18 cellular contexts compared by ENCODE assay signal in genomic region chr7:85294176-85294575, GRCh38.
DNase-seq lines count a peak whose midpoint lies in the region; ATAC-seq, FAIRE-seq and TF ChIP-seq lines count a peak whose summit lies in the region.
"Had no signal": no experiment of that assay in that cellular context is flagged by ENCODE, and none has a peak within 500 bp of the region (broad histone marks: within the 10 kb centered on the region; RNA-seq: fewer than 3 reads in every experiment).

No MANE protein-coding gene starts in this region.

- no peak overlapping the region for H2BK12ac ChIP-seq in neuronal stem cell (ENCODE audit: low read length)

- H3K9me3 ChIP-seq in OCI-LY7 (ENCODE audit: low read length) (no peaks in the 10 kb centered on the region), neuronal stem cell (replicated peaks in 1 of 2; ENCODE audit: control insufficient read depth in 2 of 2, insufficient read depth in 1 of 2, low read depth in 1 of 2, low read length in 2 of 2) (peaks cover 0 to 4% of the 10 kb centered on the region in 2 donors), esophagus squamous epithelium (no peaks in the 10 kb centered on the region)
- H3K9me3 ChIP-seq: BLaER1, Caco-2 had no signal

- no peaks in the 10 kb centered on the region for H3K79me1 ChIP-seq in neuronal stem cell (ENCODE audit: low read depth, low read length)

- H2AFZ ChIP-seq in OCI-LY7 (ENCODE audit: low read length), result 0 out of 2 replicates have a peak overlapping the region, but pooled peaks have one; percentile 0
- H2AFZ ChIP-seq in neuronal stem cell (ENCODE audit: low read length), result peak overlapping the region; percentile 47

- no peak overlapping the region for H3K27ac ChIP-seq in OCI-LY7 (ENCODE audit: low read depth, low read length, poor library complexity, severe bottlenecking)
- H3K27ac ChIP-seq in neuronal stem cell (replicated peaks; ENCODE audit: low read length), result no peak overlapping the region
- H3K27ac ChIP-seq in esophagus squamous epithelium, result no peak overlapping the region
- H3K27ac ChIP-seq: BLaER1, C4-2B had no signal

- H3K4me1 ChIP-seq in OCI-LY7 (ENCODE audit: insufficient read depth, low read length, poor library complexity, severe bottlenecking) (peaks cover 23% of the 10 kb centered on the region), neuronal stem cell (ENCODE audit: control insufficient read depth in 2 of 2, insufficient read depth in 1 of 2, low read depth in 1 of 2, low read length in 2 of 2) (peaks cover 0 to 18% of the 10 kb centered on the region in 2 donors), esophagus squamous epithelium (no peaks in the 10 kb centered on the region)
- H3K4me1 ChIP-seq: Caco-2 had no signal

- FAIRE-seq in GM19239 (lab: Jason Lieb, UNC), result no peak
- FAIRE-seq: G401.6, GM12892, H1 had no signal

- intact Hi-C loops in OCI-LY7 (cut with micrococcal nuclease; ENCODE audit: unreplicated experiment) (loop anchor here (10.0 kb wide), 1 partner anchor 259 kb away; no protein-coding TSS in a partner anchor), esophagus squamous epithelium (cut with DNase I) (no loop called here)

- H4K8ac ChIP-seq in neuronal stem cell (ENCODE audit: low read depth, low read length), result no peak overlapping the region

- H4K20me1 ChIP-seq in OCI-LY7 (ENCODE audit: insufficient read depth, low read length), result no peaks in the 10 kb centered on the region
- H4K20me1 ChIP-seq: BLaER1 had no signal

- H3K9me2 ChIP-seq in OCI-LY7 (ENCODE audit: insufficient read depth, low read length), result no peaks in the 10 kb centered on the region; the same call in 1 of the 2 replicates

- H3K4me3 ChIP-seq in OCI-LY7 (ENCODE audit: low read depth, low read length, poor library complexity, severe bottlenecking), result no peak overlapping the region
- H3K4me3 ChIP-seq in neuronal stem cell (ENCODE audit: low read length in 2 of 2), result no peak overlapping the region
- no peak overlapping the region for H3K4me3 ChIP-seq in esophagus squamous epithelium
- H3K4me3 ChIP-seq: BLaER1 had no signal

- H3K4me2 ChIP-seq in OCI-LY7 (ENCODE audit: low read length), result no peak overlapping the region
- no peak overlapping the region for H3K4me2 ChIP-seq in neuronal stem cell (ENCODE audit: insufficient read depth, low read length, poor library complexity, severe bottlenecking)

- no peaks in the 10 kb centered on the region for H3K27me3 Mint-ChIP-seq in naive B cell
- H3K27me3 Mint-ChIP-seq: CD4-positive, CD25-positive, alpha-beta regulatory T cell had no signal

- H3K14ac ChIP-seq in neuronal stem cell (ENCODE audit: low read length), result no peak overlapping the region

- no peak overlapping the region for H2BK5ac ChIP-seq in neuronal stem cell (ENCODE audit: low read length)

- CTCF ChIA-PET in OCI-LY7 (lab: Charles Lee; ENCODE audit: unreplicated experiment), result no interaction called here

- no peak overlapping the region for H2BK15ac ChIP-seq in neuronal stem cell (ENCODE audit: low read length)

- H3K4ac ChIP-seq in neuronal stem cell (ENCODE audit: low read length), result no peak overlapping the region

- H2BK120ac ChIP-seq in neuronal stem cell (ENCODE audit: low read depth, low read length), result no peak overlapping the region

- peak overlapping the region; percentile 55 to 90 (median 88) for H3K27ac Mint-ChIP-seq in naive B cell
- H3K27ac Mint-ChIP-seq: CD8-positive, alpha-beta T cell had no signal

- peaks cover 0 to 7% (median 2%) of the 10 kb centered on the region in 7 donors for H3K9me3 Mint-ChIP-seq in naive B cell

- no CpG with 5 or more reads among the region's 3 CpGs for WGBS in neuronal stem cell (ENCODE audit: extremely low coverage in 2 of 2, insufficient read length in 2 of 2, insufficient replicate concordance in 1 of 2), 2 donors
- 66 to 85% methylated on average over 3 of the region's 3 CpGs for WGBS in esophagus squamous epithelium, 2 donors

- no peak for TF ChIP-seq POLR2A in esophagus squamous epithelium (IDR thresholded peaks at IDR 0.05)

- no peak overlapping the region for H3K9ac ChIP-seq in neuronal stem cell (ENCODE audit: low read depth, low read length, poor library complexity)
- H3K9ac ChIP-seq: BLaER1 had no signal

- TF ChIP-seq CTCF in OCI-LY7 (conservative IDR thresholded peaks at IDR 0.05; ENCODE audit: low read length), result no peak
- no peak for TF ChIP-seq CTCF in esophagus squamous epithelium (IDR thresholded peaks at IDR 0.05)

- peaks cover 0 to 7% of the 10 kb centered on the region in 2 donors for H3K36me3 Mint-ChIP-seq in naive B cell
- H3K36me3 Mint-ChIP-seq: CD4-positive, CD25-positive, alpha-beta regulatory T cell; CD8-positive, alpha-beta T cell had no signal

- H3K27me3 ChIP-seq in neuronal stem cell (ENCODE audit: control insufficient read depth in 3 of 3, insufficient read depth in 3 of 3, low read depth in 1 of 3, low read length in 3 of 3) (no peaks in the 10 kb centered on the region), esophagus squamous epithelium (no peaks in the 10 kb centered on the region)
- H3K27me3 ChIP-seq: BLaER1 had no signal

- no peak overlapping the region for H3K23ac ChIP-seq in neuronal stem cell (ENCODE audit: low read depth, low read length, poor library complexity)

- H3K4me3 Mint-ChIP-seq in naive B cell, result peak overlapping the region in 4 of 8 donors; percentile 41 to 75 (median 72)
- H3K4me3 Mint-ChIP-seq: CD4-positive, CD25-positive, alpha-beta regulatory T cell; CD8-positive, alpha-beta T cell had no signal

- no peak for ATAC-seq in naive B cell (ENCODE audit: low read depth in 2 of 2)
- ATAC-seq: CD8-positive, alpha-beta T cell had no signal

- H4K91ac ChIP-seq in neuronal stem cell (ENCODE audit: low read depth, low read length, poor library complexity), result no peak overlapping the region

- POLR2A ChIA-PET in OCI-LY7 (lab: Charles Lee), result interaction anchor here (0.6 kb wide), 1 partner anchor 287 kb away, joined by 3 read pairs; no protein-coding TSS in a partner anchor

- no TSS peak for BruUV-seq in OCI-LY7 (replicated peaks; lab: Mats Ljungman, UMichigan)

- no peak overlapping the region for H2AK5ac ChIP-seq in neuronal stem cell (ENCODE audit: low read depth, low read length)

- no peak for DNase-seq in OCI-LY7 (ENCODE audit: low spot score)
- no peak for DNase-seq in naive B cell
- DNase-seq in neuronal stem cell (ENCODE audit: low spot score), result no peak
- no peak for DNase-seq in esophagus squamous epithelium (lab: John Stamatoyannopoulos, UW)
- no peak for DNase-seq in NCI-H748 treated with DMSO at 0.1 percent for 48 hours (lab: John Stamatoyannopoulos, UW)
- no peak for DNase-seq in GM19239 (ENCODE audit: insufficient read length, low spot score)
- DNase-seq: Caco-2; CD4-positive, CD25-positive, alpha-beta regulatory T cell; CD8-positive, alpha-beta T cell; DMS153; DND-41; H7; HCEC 1CT had no signal

- no peaks in the 10 kb centered on the region for H3K36me3 ChIP-seq in OCI-LY7 (ENCODE audit: insufficient read depth, low read length)
- H3K36me3 ChIP-seq in neuronal stem cell (replicated peaks in 1 of 2; ENCODE audit: control insufficient read depth in 2 of 2, insufficient read depth in 2 of 2, low read length in 2 of 2), result no peaks in the 10 kb centered on the region
- no peaks in the 10 kb centered on the region for H3K36me3 ChIP-seq in esophagus squamous epithelium
- H3K36me3 ChIP-seq: BLaER1 had no signal

- no peak overlapping the region for H3K18ac ChIP-seq in neuronal stem cell (ENCODE audit: low read length)

- H3K4me1 Mint-ChIP-seq in naive B cell, result peaks cover 43 to 55% (median 50%) of the 10 kb centered on the region in 3 donors
- H3K4me1 Mint-ChIP-seq: CD4-positive, CD25-positive, alpha-beta regulatory T cell had no signal

- H3K79me2 ChIP-seq in OCI-LY7 (ENCODE audit: insufficient read depth, low read depth, low read length), result no peaks in the 10 kb centered on the region
